ENCODE assay signal across 9 cellular contexts in genomic region chr4:46931981-46932380, GRCh38. TPM values are rescaled to one million over a fixed set of nuclear protein-coding genes. Genes with fewer than 3 reads are reported as not detected.
DNase-seq lines count a peak whose midpoint lies in the region; ATAC-seq and TF ChIP-seq lines count a peak whose summit lies in the region.
"Had no signal": no experiment of that assay in that cellular context is flagged by ENCODE, and none has a peak within 500 bp of the region (broad histone marks: within the 10 kb centered on the region; RNA-seq: fewer than 3 reads in every experiment).

No MANE protein-coding gene starts in this region.

- no peaks in the 10 kb centered on the region for H4K20me1 ChIP-seq in DND-41 (ENCODE audit: insufficient read depth, low read length)

- peak; percentile 76; the same call in 2 of the 3 replicates for ATAC-seq in DND-41 (ENCODE audit: insufficient read depth, low read depth)
- ATAC-seq in GM19023 (IDR thresholded peaks at IDR 0.05; ENCODE audit: unreplicated experiment) = peak; percentile 85
- ATAC-seq in HG03342 (IDR thresholded peaks at IDR 0.05; ENCODE audit: unreplicated experiment) = peak; percentile 82
- ATAC-seq in foreskin keratinocyte = peak; percentile 29

- no peak overlapping the region for H3K9ac ChIP-seq in DND-41 (ENCODE audit: low read depth, low read length)

- H3K4me1 ChIP-seq in DND-41 (ENCODE audit: insufficient read depth, low read length) = no peaks in the 10 kb centered on the region
- H3K4me1 ChIP-seq in foreskin keratinocyte = peaks cover 7% of the 10 kb centered on the region
- H3K4me1 ChIP-seq in CD8-positive, alpha-beta memory T cell (ENCODE audit: insufficient read depth, low read length) = no peaks in the 10 kb centered on the region

- CTCF ChIA-PET in CD8-positive, alpha-beta memory T cell (lab: Charles Lee) = no interaction called here

- H3K27me3 ChIP-seq in DND-41 (ENCODE audit: insufficient read depth, low read length, poor library complexity) (no peaks in the 10 kb centered on the region), foreskin keratinocyte (peaks cover 3% of the 10 kb centered on the region), H7 (ENCODE audit: control insufficient read depth, insufficient read depth, low read length) (no peaks in the 10 kb centered on the region)
- no peaks in the 10 kb centered on the region for H3K27me3 ChIP-seq in CD8-positive, alpha-beta memory T cell (ENCODE audit: insufficient read depth, low read length, poor library complexity, severe bottlenecking)

- H3K4me3 ChIP-seq in DND-41 (ENCODE audit: low read depth in 1 of 2, low read length in 2 of 2) (no peak overlapping the region), H7 (ENCODE audit: insufficient read depth, low read depth, low read length) (no peak overlapping the region)
- H3K4me3 ChIP-seq in CD8-positive, alpha-beta memory T cell (ENCODE audit: low read length) = no peak overlapping the region

- no peaks in the 10 kb centered on the region for H3K4me1 Mint-ChIP-seq in CD8-positive, alpha-beta memory T cell

- H3K27me3 Mint-ChIP-seq in CD8-positive, alpha-beta memory T cell = peaks cover 0 to 6% of the 10 kb centered on the region in 2 donors

- no peaks in the 10 kb centered on the region for H3K9me3 ChIP-seq in DND-41 (ENCODE audit: insufficient read depth, low read length, severe bottlenecking)
- no peaks in the 10 kb centered on the region for H3K9me3 ChIP-seq in CD8-positive, alpha-beta memory T cell (ENCODE audit: low read length)
- H3K9me3 ChIP-seq: neutrophil had no signal

- H3K27ac Mint-ChIP-seq in CD8-positive, alpha-beta memory T cell = no peak overlapping the region

- H3K79me2 ChIP-seq in DND-41 (ENCODE audit: insufficient read depth, low read length) = no peaks in the 10 kb centered on the region

- DNase-seq in DND-41 (peak; percentile 33), SKM-1 (lab: John Stamatoyannopoulos, UW; ENCODE audit: unreplicated experiment) (peak; percentile 38), foreskin keratinocyte (peak in 1 of 2 donors; percentile 32), smooth muscle cell of the brain vasculature (ENCODE audit: low read depth, low spot score) (peak; percentile 40), H7 (no peak)
- DNase-seq in CD8-positive, alpha-beta memory T cell = no peak

- POLR2A ChIA-PET in CD8-positive, alpha-beta memory T cell (lab: Charles Lee) = no interaction called here

- H3K9me3 Mint-ChIP-seq in CD8-positive, alpha-beta memory T cell = no peaks in the 10 kb centered on the region

- H3K27ac ChIP-seq in DND-41 (ENCODE audit: low read length) (no peak overlapping the region), foreskin keratinocyte (no peak overlapping the region)
- H3K27ac ChIP-seq in CD8-positive, alpha-beta memory T cell (ENCODE audit: low read depth, low read length) = no peak overlapping the region
- H3K27ac ChIP-seq: neutrophil had no signal

- H3K4me3 Mint-ChIP-seq in CD8-positive, alpha-beta memory T cell = no peak overlapping the region

- no peak overlapping the region for H2AFZ ChIP-seq in DND-41 (ENCODE audit: low read depth, low read length)

- TF ChIP-seq CTCF in DND-41 (IDR thresholded peaks at IDR 0.05; ENCODE audit: borderline replicate concordance, extremely low read depth, low read length, poor library complexity, severe bottlenecking) (peak; percentile 70), foreskin keratinocyte (conservative IDR thresholded peaks at IDR 0.05) (peak; percentile 74)

- H3K4me2 ChIP-seq in DND-41 (ENCODE audit: insufficient read depth, low read length) = no peak overlapping the region

- no peaks in the 10 kb centered on the region for H3K36me3 Mint-ChIP-seq in CD8-positive, alpha-beta memory T cell

- H3K36me3 ChIP-seq in DND-41 (ENCODE audit: insufficient read depth, low read length) (no peaks in the 10 kb centered on the region), H7 (replicated peaks; ENCODE audit: control insufficient read depth, insufficient read depth, low read length) (no peaks in the 10 kb centered on the region)
- no peaks in the 10 kb centered on the region for H3K36me3 ChIP-seq in CD8-positive, alpha-beta memory T cell (ENCODE audit: insufficient read depth, low read length)
- H3K36me3 ChIP-seq: neutrophil had no signal

RNA-seq across cellular contexts. Expression of gene COX7B2, which starts 22.9 kb away (rescaled TPM):
- total RNA-seq in foreskin keratinocyte = not detected in 2 replicates
- not detected in 2 replicates for polyA plus RNA-seq in foreskin keratinocyte
- total RNA-seq in H7 (2014; rRNA removed; shearing (Covaris generic)) = not detected in 2 replicates
- not detected for total RNA-seq in CD8-positive, alpha-beta memory T cell
- not detected for polyA plus RNA-seq in CD8-positive, alpha-beta memory T cell

Comparison
In these comparisons a context has a peak if more than half of its experiments do, and no peak if none do; other contexts are left out.
1. ATAC-seq: peak in every context shown above with its lines; median percentile 85 in GM19023; 82 in HG03342; 76 in DND-41; 29 in foreskin keratinocyte.
2. DNase-seq: peak in DND-41 (single experiment), SKM-1 (single experiment) and smooth muscle cell of the brain vasculature (single experiment); none in H7 (single experiment) and CD8-positive, alpha-beta memory T cell (0 of 5).